In the genomic region with DNA sequence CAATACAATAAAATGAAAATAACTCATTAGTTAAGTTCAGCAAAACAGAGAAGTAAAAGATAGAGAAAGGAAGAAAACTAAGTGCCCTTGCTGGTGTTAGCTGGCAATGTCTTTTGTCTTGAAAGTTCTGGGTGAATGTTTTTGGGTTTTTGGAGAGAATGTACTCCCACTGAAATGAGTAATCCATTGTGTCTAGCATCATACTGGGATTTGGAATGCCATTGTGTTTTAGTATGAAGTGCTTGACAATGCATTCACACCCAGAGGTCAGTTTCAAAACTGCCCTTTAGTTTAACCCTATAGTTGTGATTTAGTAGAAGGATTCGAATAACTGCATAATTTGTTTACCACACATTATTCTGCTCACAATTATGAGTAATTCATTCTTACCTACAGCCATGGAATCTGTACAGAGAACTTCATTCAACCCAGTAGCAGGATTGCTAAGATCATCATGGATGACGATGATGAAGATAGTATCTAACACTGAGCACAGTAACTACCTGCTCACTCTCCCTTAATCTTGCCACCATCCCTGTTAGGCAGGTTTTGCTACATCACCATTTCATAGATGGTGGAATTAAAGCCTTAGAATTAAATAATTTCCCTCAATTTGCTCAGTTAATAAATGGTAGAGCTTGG, we compare ENCODE assay signal across 14 cellular contexts. TPM values are rescaled to one million over a fixed set of nuclear protein-coding genes. Genes with fewer than 3 reads are reported as not detected.
DNase-seq lines count a peak whose midpoint lies in the region; ATAC-seq, FAIRE-seq and TF ChIP-seq lines count a peak whose summit lies in the region.
"Had no signal": no experiment of that assay in that cellular context is flagged by ENCODE, and none has a peak within 500 bp of the region (broad histone marks: within the 10 kb centered on the region; RNA-seq: fewer than 3 reads in every experiment).

No MANE protein-coding gene starts in this region.

- H3K56ac ChIP-seq in mesendoderm (ENCODE audit: low read length), result no peak overlapping the region

- no peak overlapping the region for H3K4me3 Mint-ChIP-seq in CD4-positive, CD25-positive, alpha-beta regulatory T cell
- H3K4me3 Mint-ChIP-seq: natural killer cell treated with Interleukin-12 subunit alpha and Interleukin-12 subunit beta and Interleukin-15 and Interleukin-18, amount 100 ng/mL, for 72 hours had no signal

- H3K27me3 ChIP-seq in CD4-positive, CD25-positive, alpha-beta regulatory T cell (ENCODE audit: control insufficient read depth, insufficient read depth, low read length), result no peaks in the 10 kb centered on the region
- H3K27me3 ChIP-seq in breast epithelium (no peaks in the 10 kb centered on the region), mesendoderm (ENCODE audit: insufficient read depth, low read length, poor library complexity) (no peaks in the 10 kb centered on the region), psoas muscle (ENCODE audit: insufficient read depth in 3 of 3, low read length in 2 of 3) (no peaks in the 10 kb centered on the region)

- no peaks in the 10 kb centered on the region for H3K27me3 Mint-ChIP-seq in CD4-positive, CD25-positive, alpha-beta regulatory T cell
- H3K27me3 Mint-ChIP-seq: natural killer cell treated with Interleukin-12 subunit alpha and Interleukin-12 subunit beta and Interleukin-15 and Interleukin-18, amount 100 ng/mL, for 72 hours had no signal

- TF ChIP-seq CTCF in breast epithelium (IDR thresholded peaks at IDR 0.05), result no peak
- TF ChIP-seq CTCF in psoas muscle (IDR thresholded peaks at IDR 0.05), result no peak

- H2AK5ac ChIP-seq in mesendoderm (ENCODE audit: low read length), result no peak overlapping the region

- DNase-seq in CD4-positive, CD25-positive, alpha-beta regulatory T cell, result no peak
- no peak for DNase-seq in HTR-8/SVneo (ENCODE audit: insufficient read length, low spot score)
- no peak for DNase-seq in breast epithelium (ENCODE audit: low spot score in 2 of 2)
- DNase-seq in mesendoderm, result peak; percentile 34
- no peak for DNase-seq in NCI-H128 (lab: John Stamatoyannopoulos, UW; ENCODE audit: unreplicated experiment)
- DNase-seq in psoas muscle, result no peak
- no peak for DNase-seq in NCI-H1436 (lab: John Stamatoyannopoulos, UW)
- DNase-seq: cortex of kidney; NCI-H1417; stimulated activated naive CD8-positive, alpha-beta T cell treated with anti-CD3 and anti-CD28 coated beads, Interleukin-15, Interleukin-2, amounts not matched to agents 100 U/mL and 50 U/mL, for 24 hours had no signal

- WGBS in mesendoderm (ENCODE audit: extremely low coverage, insufficient coverage, low lambda C conversion rate), result no CpG with 5 or more reads among the region's 2 CpGs
- 85 to 98% (median 92%) methylated on average over 2 of the region's 2 CpGs for WGBS in psoas muscle, 3 donors

- ATAC-seq in CD4-positive, CD25-positive, alpha-beta regulatory T cell (ENCODE audit: low read depth in 2 of 2), result no peak
- ATAC-seq in psoas muscle, result no peak
- ATAC-seq in HG03097 (IDR thresholded peaks at IDR 0.05; ENCODE audit: low FRiP score, unreplicated experiment), result no peak
- ATAC-seq: GM12878; natural killer cell treated with Interleukin-12 subunit alpha and Interleukin-12 subunit beta and Interleukin-15 and Interleukin-18, amount 100 ng/mL, for 72 hours; stimulated activated naive CD8-positive, alpha-beta T cell treated with anti-CD3 and anti-CD28 coated beads, Interleukin-15, Interleukin-2, amounts not matched to agents 100 U/mL and 50 U/mL, for 24 hours had no signal

- H2BK15ac ChIP-seq in mesendoderm (replicated peaks; ENCODE audit: low read depth), result no peak overlapping the region

- intact Hi-C loops in breast epithelium (cut with DNase I; ENCODE audit: low total_unique reads), result no loop called here
- intact Hi-C loops in psoas muscle (cut with DNase I), result no loop called here

- H3K4me3 ChIP-seq in CD4-positive, CD25-positive, alpha-beta regulatory T cell (ENCODE audit: low read depth, low read length), result no peak overlapping the region
- H3K4me3 ChIP-seq in breast epithelium (no peak overlapping the region), mesendoderm (ENCODE audit: low read length) (no peak overlapping the region), psoas muscle (no peak overlapping the region)
- H3K4me3 ChIP-seq: GM12878 had no signal

- no peak overlapping the region for H4K8ac ChIP-seq in mesendoderm (ENCODE audit: low read depth, low read length)

- H3K79me2 ChIP-seq in mesendoderm (ENCODE audit: control insufficient read depth, insufficient read depth, low read length), result no peaks in the 10 kb centered on the region

- no peak for TF ChIP-seq POLR2A in breast epithelium (IDR thresholded peaks at IDR 0.05)

- no peaks in the 10 kb centered on the region for H3K9me3 ChIP-seq in CD4-positive, CD25-positive, alpha-beta regulatory T cell (ENCODE audit: control insufficient read depth in 2 of 2, low read length in 2 of 2)
- H3K9me3 ChIP-seq in breast epithelium, result no peaks in the 10 kb centered on the region
- no peaks in the 10 kb centered on the region for H3K9me3 ChIP-seq in psoas muscle

- H3K18ac ChIP-seq in mesendoderm (ENCODE audit: low read length), result no peak overlapping the region

- H2BK5ac ChIP-seq in mesendoderm (ENCODE audit: low read length), result no peak overlapping the region

- peaks cover 0 to 2% (median 0%) of the 10 kb centered on the region in 7 donors for H3K9me3 Mint-ChIP-seq in CD4-positive, CD25-positive, alpha-beta regulatory T cell
- H3K9me3 Mint-ChIP-seq: natural killer cell treated with Interleukin-12 subunit alpha and Interleukin-12 subunit beta and Interleukin-15 and Interleukin-18, amount 100 ng/mL, for 72 hours had no signal

- no peak overlapping the region for H3K9ac ChIP-seq in mesendoderm (ENCODE audit: low read length)

- H4K5ac ChIP-seq in mesendoderm (ENCODE audit: low read length), result no peak overlapping the region

- H3K36me3 ChIP-seq in CD4-positive, CD25-positive, alpha-beta regulatory T cell (ENCODE audit: control insufficient read depth, insufficient read depth, low read length), result peaks cover 6% of the 10 kb centered on the region
- H3K36me3 ChIP-seq in breast epithelium (no peaks in the 10 kb centered on the region), mesendoderm (ENCODE audit: control insufficient read depth, insufficient read depth, low read length) (no peaks in the 10 kb centered on the region), psoas muscle (ENCODE audit: insufficient read depth in 1 of 2, low read depth in 1 of 2) (no peaks in the 10 kb centered on the region)

- H3K4ac ChIP-seq in mesendoderm (ENCODE audit: low read depth, low read length), result no peak overlapping the region

- H3K27ac ChIP-seq in CD4-positive, CD25-positive, alpha-beta regulatory T cell (ENCODE audit: insufficient read depth, low read length, poor library complexity, severe bottlenecking), result no peak overlapping the region
- H3K27ac ChIP-seq in breast epithelium, result peak overlapping the region; percentile 72 to 86
- no peak overlapping the region for H3K27ac ChIP-seq in mesendoderm (ENCODE audit: low read depth, low read length)
- H3K27ac ChIP-seq in psoas muscle, result no peak overlapping the region
- H3K27ac ChIP-seq: HL-60 had no signal

- peaks cover 19% of the 10 kb centered on the region for H3K4me1 ChIP-seq in CD4-positive, CD25-positive, alpha-beta regulatory T cell (ENCODE audit: control insufficient read depth, insufficient read depth, low read length, poor library complexity, severe bottlenecking)
- peaks cover 8 to 28% of the 10 kb centered on the region in 2 donors for H3K4me1 ChIP-seq in breast epithelium
- peaks cover 1% of the 10 kb centered on the region for H3K4me1 ChIP-seq in mesendoderm (ENCODE audit: control insufficient read depth, low read depth, low read length)
- peaks cover 14% of the 10 kb centered on the region for H3K4me1 ChIP-seq in psoas muscle

- H3K36me3 Mint-ChIP-seq in CD4-positive, CD25-positive, alpha-beta regulatory T cell, result peaks cover 12% of the 10 kb centered on the region
- H3K36me3 Mint-ChIP-seq: natural killer cell treated with Interleukin-12 subunit alpha and Interleukin-12 subunit beta and Interleukin-15 and Interleukin-18, amount 100 ng/mL, for 72 hours had no signal

- no peak overlapping the region for H3K23ac ChIP-seq in mesendoderm (ENCODE audit: low read length)

- FAIRE-seq in HTR-8/SVneo (lab: Jason Lieb, UNC), result peak; percentile 9
- FAIRE-seq: GM12878 had no signal

- peak overlapping the region in 2 of 3 donors; percentile 44 to 91 for H3K27ac Mint-ChIP-seq in CD4-positive, CD25-positive, alpha-beta regulatory T cell

- H3K4me1 Mint-ChIP-seq in CD4-positive, CD25-positive, alpha-beta regulatory T cell, result peaks cover 16 to 86% (median 54%) of the 10 kb centered on the region in 4 donors

- no peak overlapping the region for H2BK120ac ChIP-seq in mesendoderm (ENCODE audit: low read depth, low read length)

- no peaks in the 10 kb centered on the region for H3K79me1 ChIP-seq in mesendoderm (ENCODE audit: low read length)

- no peak overlapping the region for H3K4me2 ChIP-seq in mesendoderm (ENCODE audit: low read length)

RNA-seq across cellular contexts. Expression of gene MAML2, which starts 33.9 kb away (rescaled TPM):
- total RNA-seq in CD4-positive, CD25-positive, alpha-beta regulatory T cell, result 35.6 TPM
- polyA plus RNA-seq in CD4-positive, CD25-positive, alpha-beta regulatory T cell, result 1 to 10 TPM; 4.1 to 9.3 (median 7.8) TPM
- total RNA-seq in breast epithelium (10 to 100 TPM; 45.6 to 82.8 (median 68.2) TPM), psoas muscle (1 to 10 TPM; 1.5 to 3.7 (median 2.1) TPM)
- polyA plus RNA-seq in mesendoderm (2013, experiment 1 of 2), result 2.9 TPM
- 3.1 TPM for polyA plus RNA-seq in mesendoderm (2013, experiment 2 of 2)
- under 1 TPM; 0.39 to 0.97 (median 0.69) TPM for polyA plus RNA-seq in psoas muscle

Comparison
In these comparisons a context has a peak if more than half of its experiments do, and no peak if none do; other contexts are left out.
1. H3K27ac ChIP-seq: peak in breast epithelium (2 of 2); none in CD4-positive, CD25-positive, alpha-beta regulatory T cell (single experiment), mesendoderm (single experiment) and psoas muscle (single experiment).